ENCODE assay signal across 8 cellular contexts in genomic region chr2:44167311-44167907, GRCh38. TPM values are rescaled to one million over a fixed set of nuclear protein-coding genes. Genes with fewer than 3 reads are reported as not detected.
DNase-seq lines count a peak whose midpoint lies in the region; ATAC-seq and TF ChIP-seq lines count a peak whose summit lies in the region.

No MANE protein-coding gene starts in this region.

- H3K4me3 Mint-ChIP-seq in activated T-helper 1 cell treated with anti-CD3 and anti-CD28 coated beads, Interleukin-12 subunit alpha, Interleukin-12 subunit beta, Interleukin-2, Interleukin-4 antibody, amounts not matched to agents 30 ng/mL and 10 ng/mL and 1 ng/mL, durations not matched to agents 14 hours and 24 hours and 36 hours, result peak overlapping the region; percentile 97

- 36% methylated on average over 18 of the region's 18 CpGs for WGBS in suprapubic skin

- peaks cover 4% of the 10 kb centered on the region for H3K27me3 Mint-ChIP-seq in activated T-helper 1 cell treated with anti-CD3 and anti-CD28 coated beads, Interleukin-12 subunit alpha, Interleukin-12 subunit beta, Interleukin-2, Interleukin-4 antibody, amounts not matched to agents 30 ng/mL and 10 ng/mL and 1 ng/mL, durations not matched to agents 14 hours and 24 hours and 36 hours (ENCODE audit: insufficient read depth)

- H3K27ac Mint-ChIP-seq in activated T-helper 1 cell treated with anti-CD3 and anti-CD28 coated beads, Interleukin-12 subunit alpha, Interleukin-12 subunit beta, Interleukin-2, Interleukin-4 antibody, amounts not matched to agents 30 ng/mL and 10 ng/mL and 1 ng/mL, durations not matched to agents 14 hours and 24 hours and 36 hours, result peak overlapping the region; percentile 99

- H3K9me3 Mint-ChIP-seq in activated T-helper 1 cell treated with anti-CD3 and anti-CD28 coated beads, Interleukin-12 subunit alpha, Interleukin-12 subunit beta, Interleukin-2, Interleukin-4 antibody, amounts not matched to agents 30 ng/mL and 10 ng/mL and 1 ng/mL, durations not matched to agents 14 hours and 24 hours and 36 hours, result no peaks in the 10 kb centered on the region

- intact Hi-C loops in activated T-helper 1 cell treated with anti-CD3 and anti-CD28 coated beads, Interleukin-12 subunit alpha, Interleukin-12 subunit beta, Interleukin-2, Interleukin-4 antibody, amounts not matched to agents 30 ng/mL and 10 ng/mL and 1 ng/mL, durations not matched to agents 14 hours and 24 hours and 36 hours (cut with micrococcal nuclease), result loop anchor here (5.0 kb wide), 1 partner anchor 1445 kb away; the partner anchor contains the start of gene SRBD1

- H3K4me1 ChIP-seq in iPS-20b (ENCODE audit: insufficient read depth, low read length) (peaks cover 9% of the 10 kb centered on the region; the same call in 1 of the 2 replicates), suprapubic skin (peaks cover 23% of the 10 kb centered on the region)

- DNase-seq in NCI-H748 (lab: John Stamatoyannopoulos, UW; ENCODE audit: unreplicated experiment), result peak; percentile 34
- DNase-seq in NCI-H748 treated with DMSO at 0.1 percent for 48 hours (lab: John Stamatoyannopoulos, UW), result no peak
- no peak for DNase-seq in activated T-helper 1 cell treated with anti-CD3 and anti-CD28 coated beads, Interleukin-12 subunit alpha, Interleukin-12 subunit beta, Interleukin-2, Interleukin-4 antibody, amounts not matched to agents 30 ng/mL and 10 ng/mL and 1 ng/mL, durations not matched to agents 14 hours and 24 hours and 36 hours (ENCODE audit: low spot score)
- DNase-seq in suprapubic skin (ENCODE audit: low spot score in 2 of 2), result no peak
- DNase-seq in cerebellar cortex (ENCODE audit: low spot score), result no peak
- DNase-seq in SKM-1 (lab: John Stamatoyannopoulos, UW; ENCODE audit: unreplicated experiment), result no peak

- no peak for ATAC-seq in HG03460 (IDR thresholded peaks at IDR 0.05; ENCODE audit: unreplicated experiment)

- TF ChIP-seq POLR2A in suprapubic skin (IDR thresholded peaks at IDR 0.05), result no peak

- peaks cover 34% of the 10 kb centered on the region for H3K4me1 Mint-ChIP-seq in activated T-helper 1 cell treated with anti-CD3 and anti-CD28 coated beads, Interleukin-12 subunit alpha, Interleukin-12 subunit beta, Interleukin-2, Interleukin-4 antibody, amounts not matched to agents 30 ng/mL and 10 ng/mL and 1 ng/mL, durations not matched to agents 14 hours and 24 hours and 36 hours (ENCODE audit: low read depth)

- H3K36me3 ChIP-seq in iPS-20b (ENCODE audit: insufficient read depth, low read depth, low read length), result no peaks in the 10 kb centered on the region
- no peaks in the 10 kb centered on the region for H3K36me3 ChIP-seq in suprapubic skin

- peak overlapping the region; percentile 85 for H3K4me3 ChIP-seq in iPS-20b (ENCODE audit: low read length)
- H3K4me3 ChIP-seq in suprapubic skin, result peak overlapping the region; percentile 95

- no peak for TF ChIP-seq CTCF in suprapubic skin (IDR thresholded peaks at IDR 0.05)

- H3K27ac ChIP-seq in iPS-20b (ENCODE audit: low read length) (no peak overlapping the region), suprapubic skin (peak overlapping the region; percentile 98)

- peaks cover 5% of the 10 kb centered on the region for H3K36me3 Mint-ChIP-seq in activated T-helper 1 cell treated with anti-CD3 and anti-CD28 coated beads, Interleukin-12 subunit alpha, Interleukin-12 subunit beta, Interleukin-2, Interleukin-4 antibody, amounts not matched to agents 30 ng/mL and 10 ng/mL and 1 ng/mL, durations not matched to agents 14 hours and 24 hours and 36 hours (ENCODE audit: low read depth)

- no peak for TF ChIP-seq EP300 in suprapubic skin (IDR thresholded peaks at IDR 0.05)

- peak overlapping the region; percentile 94; the same call in 1 of the 2 replicates for H3K9ac ChIP-seq in iPS-20b (ENCODE audit: low read depth, low read length)

- H3K9me3 ChIP-seq in iPS-20b (ENCODE audit: insufficient read depth, low read depth, low read length) (peaks cover 9% of the 10 kb centered on the region), suprapubic skin (no peaks in the 10 kb centered on the region)

- H3K27me3 ChIP-seq in iPS-20b (ENCODE audit: insufficient read depth, low read length), result no peaks in the 10 kb centered on the region
- H3K27me3 ChIP-seq in suprapubic skin, result no peaks in the 10 kb centered on the region

RNA-seq across cellular contexts. Expression of gene PPM1B, which starts 1.3 kb away (rescaled TPM):
- total RNA-seq in activated T-helper 1 cell treated with anti-CD3 and anti-CD28 coated beads, Interleukin-12 subunit alpha, Interleukin-12 subunit beta, Interleukin-2, Interleukin-4 antibody, amounts not matched to agents 30 ng/mL and 10 ng/mL and 1 ng/mL, durations not matched to agents 14 hours and 24 hours and 36 hours, result 41.5 and 42.2 TPM in 2 replicates
- total RNA-seq in suprapubic skin, result 10 to 100 TPM; 28.3 to 63.9 (median 37.9) TPM
